ENCODE assay signal across 15 cellular contexts in genomic region chr7:44625899-44626511, GRCh38. TPM values are rescaled to one million over a fixed set of nuclear protein-coding genes. Genes with fewer than 3 reads are reported as not detected.
DNase-seq lines count a peak whose midpoint lies in the region; ATAC-seq, FAIRE-seq and TF ChIP-seq lines count a peak whose summit lies in the region.
"Had no signal": no experiment of that assay in that cellular context is flagged by ENCODE, and none has a peak within 500 bp of the region (broad histone marks: within the 10 kb centered on the region; RNA-seq: fewer than 3 reads in every experiment).

No MANE protein-coding gene starts in this region.

- H3K9me1 ChIP-seq in K562 (ENCODE audit: control insufficient read depth, insufficient read depth, low read length) = no peaks in the 10 kb centered on the region

- POLR2A ChIA-PET in activated CD4-positive, alpha-beta T cell treated with anti-CD3 and anti-CD28 coated beads for 36 hours (lab: Charles Lee) = no interaction called here
- POLR2A ChIA-PET in K562 (lab: Yijun Ruan, JAX) = interaction anchor here (0.6 to 2.4 kb wide), 2 partner anchors 10 to 142 kb away, joined by 3 to 15 read pairs; no protein-coding TSS in a partner anchor
- POLR2A ChIA-PET in naive thymus-derived CD8-positive, alpha-beta T cell (lab: Charles Lee) = interaction anchor here (0.6 to 1.2 kb wide), 4 partner anchors 11 to 171 kb away, joined by 3 to 6 read pairs (median 4); no protein-coding TSS in a partner anchor

- peaks cover 47% of the 10 kb centered on the region for H3K36me3 Mint-ChIP-seq in activated CD4-positive, alpha-beta T cell treated with anti-CD3 and anti-CD28 coated beads for 36 hours (ENCODE audit: low read depth)
- H3K36me3 Mint-ChIP-seq in Calu3 (ENCODE audit: insufficient read depth, unreplicated experiment) = peaks cover 51% of the 10 kb centered on the region
- peaks cover 0 to 39% (median 10%) of the 10 kb centered on the region in 3 donors for H3K36me3 Mint-ChIP-seq in naive thymus-derived CD8-positive, alpha-beta T cell

- H3K4me2 ChIP-seq in K562 (ENCODE audit: insufficient read depth, low read length) = no peak overlapping the region

- H4K20me1 ChIP-seq in K562 (replicated peaks; ENCODE audit: control insufficient read depth, insufficient read depth, low read length) = no peaks in the 10 kb centered on the region; the same call in 1 of the 2 replicates

- FAIRE-seq in K562 (lab: Jason Lieb, UNC) = peak; percentile 32
- no peak for FAIRE-seq in D721Med (lab: Jason Lieb, UNC)
- FAIRE-seq: frontal cortex had no signal

- H3K9ac ChIP-seq in K562 (ENCODE audit: insufficient read depth in 1 of 2, low read depth in 2 of 2, low read length in 2 of 2) = no peak overlapping the region

- H3K27ac Mint-ChIP-seq in activated CD4-positive, alpha-beta T cell treated with anti-CD3 and anti-CD28 coated beads for 36 hours = peak overlapping the region; percentile 31
- H3K27ac Mint-ChIP-seq in Calu3 (ENCODE audit: unreplicated experiment) = peak overlapping the region; percentile 28
- peak overlapping the region in 6 of 10 donors; percentile 19 to 83 (median 62) for H3K27ac Mint-ChIP-seq in naive thymus-derived CD8-positive, alpha-beta T cell

- TF ChIP-seq RAD21 in K562 (CRISPR knock-in tag; conservative IDR thresholded peaks at IDR 0.05 in 1 of 2, IDR thresholded peaks at IDR 0.05 in 1 of 2) = no peak

- H3K27me3 ChIP-seq in K562 (ENCODE audit: control insufficient read depth in 2 of 2, insufficient read depth in 2 of 2, low read length in 2 of 2) = no peaks in the 10 kb centered on the region
- H3K27me3 ChIP-seq: left lung had no signal

- ATAC-seq in activated CD4-positive, alpha-beta T cell treated with anti-CD3 and anti-CD28 coated beads for 36 hours = no peak
- ATAC-seq in K562 = no peak
- ATAC-seq in naive thymus-derived CD8-positive, alpha-beta T cell = no peak
- ATAC-seq in GM18873 (IDR thresholded peaks at IDR 0.05; ENCODE audit: low FRiP score, unreplicated experiment) = no peak

- no peaks in the 10 kb centered on the region for H3K27me3 Mint-ChIP-seq in activated CD4-positive, alpha-beta T cell treated with anti-CD3 and anti-CD28 coated beads for 36 hours
- no peaks in the 10 kb centered on the region for H3K27me3 Mint-ChIP-seq in Calu3 (ENCODE audit: unreplicated experiment)
- no peaks in the 10 kb centered on the region for H3K27me3 Mint-ChIP-seq in naive thymus-derived CD8-positive, alpha-beta T cell

- peaks cover 53% of the 10 kb centered on the region for H3K36me3 ChIP-seq in K562 (ENCODE audit: control insufficient read depth, insufficient read depth, low read length)

- in situ Hi-C loops in K562 (cut with MboI) = no loop called here

- CTCF ChIA-PET in activated CD4-positive, alpha-beta T cell treated with anti-CD3 and anti-CD28 coated beads for 36 hours (lab: Charles Lee) = interaction anchor here (0.6 to 2.4 kb wide), 4 partner anchors 10 to 45 kb away, joined by 3 to 14 read pairs (median 8); partner anchors contain the start of gene OGDH
- CTCF ChIA-PET in Calu3 (lab: Charles Lee) (no interaction called here), K562 (lab: Yijun Ruan, JAX; ENCODE audit: low intra/inter-chr PET ratio) (no interaction called here)

- intact Hi-C loops in activated CD4-positive, alpha-beta T cell treated with anti-CD3 and anti-CD28 coated beads for 36 hours (cut with DNase I, micrococcal nuclease) = no loop called here
- intact Hi-C loops in Calu3 (cut with micrococcal nuclease; ENCODE audit: unreplicated experiment) (no loop called here), K562 (cut with micrococcal nuclease) (no loop called here)

- TF ChIP-seq EP300 in K562 (IDR thresholded peaks at IDR 0.05; ENCODE audit: low read length) = no peak

- no peak overlapping the region for H3K4me3 Mint-ChIP-seq in activated CD4-positive, alpha-beta T cell treated with anti-CD3 and anti-CD28 coated beads for 36 hours
- H3K4me3 Mint-ChIP-seq in Calu3 (ENCODE audit: low read depth, unreplicated experiment) = no peak overlapping the region
- no peak overlapping the region for H3K4me3 Mint-ChIP-seq in naive thymus-derived CD8-positive, alpha-beta T cell

- H3K9me3 ChIP-seq in K562 (replicated peaks; ENCODE audit: control insufficient read depth, insufficient read depth, low read depth, low read length) = no peaks in the 10 kb centered on the region
- H3K9me3 ChIP-seq: left lung had no signal

- no peak for DNase-seq in activated CD4-positive, alpha-beta T cell treated with anti-CD3 and anti-CD28 coated beads for 36 hours
- no peak for DNase-seq in activated CD4-positive, alpha-beta T cell treated with anti-CD3 and anti-CD28 coated beads for 1 hour
- no peak for DNase-seq in Calu3
- no peak for DNase-seq in K562 (ENCODE audit: extremely low read depth in 1 of 4, low spot score in 3 of 4)
- no peak for DNase-seq in naive thymus-derived CD8-positive, alpha-beta T cell
- no peak for DNase-seq in D721Med (ENCODE audit: insufficient read length, low spot score)
- no peak for DNase-seq in NCI-H1417 (lab: John Stamatoyannopoulos, UW)
- DNase-seq: activated T-cell treated with anti-CD3 and anti-CD28 coated beads, Interleukin-2, amount 50 U/mL, for 1 hour; amygdala; left lung; NCI-H1105 treated with DMSO at 0.1 percent for 48 hours; NCI-H446; stimulated activated CD4-positive, alpha-beta T cell treated with anti-CD3 and anti-CD28 coated beads, Interleukin-4, amount 100 ng/mL, for 24 hours had no signal

- no TSS peak for BruUV-seq in Calu3 (replicated peaks; lab: Mats Ljungman, UMichigan)
- no TSS peak for BruUV-seq in K562 (replicated peaks; lab: Mats Ljungman, UMichigan)

- H3K4me1 Mint-ChIP-seq in activated CD4-positive, alpha-beta T cell treated with anti-CD3 and anti-CD28 coated beads for 36 hours = peaks cover 78% of the 10 kb centered on the region
- H3K4me1 Mint-ChIP-seq in Calu3 (ENCODE audit: low read depth, unreplicated experiment) = peaks cover 38% of the 10 kb centered on the region
- H3K4me1 Mint-ChIP-seq in naive thymus-derived CD8-positive, alpha-beta T cell = peaks cover 20 to 74% (median 54%) of the 10 kb centered on the region in 4 donors

- no peaks in the 10 kb centered on the region for H3K9me3 Mint-ChIP-seq in activated CD4-positive, alpha-beta T cell treated with anti-CD3 and anti-CD28 coated beads for 36 hours (ENCODE audit: low read depth)
- no peaks in the 10 kb centered on the region for H3K9me3 Mint-ChIP-seq in Calu3 (ENCODE audit: low read depth, unreplicated experiment)
- H3K9me3 Mint-ChIP-seq in naive thymus-derived CD8-positive, alpha-beta T cell = no peaks in the 10 kb centered on the region

- H3K4me1 ChIP-seq in K562 (replicated peaks in 1 of 2; ENCODE audit: control insufficient read depth in 2 of 2, insufficient read depth in 2 of 2, low read length in 2 of 2) = peaks cover 0 to 3% of the 10 kb centered on the region in 2 experiments; a peak in 3 of 5 replicates

- peaks cover 45% of the 10 kb centered on the region for H3K79me2 ChIP-seq in K562 (ENCODE audit: control insufficient read depth, insufficient read depth, low read length)

- no peak for TF ChIP-seq CTCF in Calu3 (IDR thresholded peaks at IDR 0.05; ENCODE audit: unreplicated experiment)
- no peak for TF ChIP-seq CTCF in K562 (IDR thresholded peaks at IDR 0.05 in 2 of 3, conservative IDR thresholded peaks at IDR 0.05 in 1 of 3; ENCODE audit: insufficient read depth in 2 of 3, low read depth in 1 of 3, low read length in 3 of 3)
- no peak for TF ChIP-seq CTCF in D721Med (IDR thresholded peaks at IDR 0.05; ENCODE audit: insufficient read depth, missing control alignments)

- H3K27ac ChIP-seq in K562 (ENCODE audit: extremely low read depth, low read depth, low read length) = no peak overlapping the region
- H3K27ac ChIP-seq: left lung had no signal

- TF ChIP-seq POLR2A in K562 (conservative IDR thresholded peaks at IDR 0.05) = no peak

- no peak overlapping the region for H2AFZ ChIP-seq in K562 (ENCODE audit: low read depth, low read length)

- WGBS in K562 (ENCODE audit: insufficient coverage, low coverage, missing lambda C conversion rate) = 50% methylated on average over 2 of the region's 3 CpGs

- H3K4me3 ChIP-seq in K562 = no peak overlapping the region
- H3K4me3 ChIP-seq: left lung had no signal

RNA-seq across cellular contexts. Expression of gene OGDH, which starts 19.6 kb away (rescaled TPM):
- 10 to 100 TPM; 80.3 to 90.1 TPM for total RNA-seq in activated CD4-positive, alpha-beta T cell treated with anti-CD3 and anti-CD28 coated beads for 36 hours
- 100 and 105 TPM in 2 replicates for total RNA-seq in Calu3 (2022)
- total RNA-seq in K562 (2011; cell fraction: chromatin; rRNA removed; ENCODE audit: low replicate concordance) = 67.1 and 99.5 TPM in 2 replicates
- 61.5 and 70.1 TPM in 2 replicates for total RNA-seq in K562 (2011; cell fraction: nucleolus; rRNA removed)
- total RNA-seq in K562 (2011; cell fraction: nucleoplasm; rRNA removed) = 49.3 and 64.3 TPM in 2 replicates
- total RNA-seq in K562 (2014; rRNA removed) = 38.6 and 50.0 TPM in 2 replicates
- total RNA-seq in K562 (2014; rRNA removed; fragmentation: Illumina TruSeq; extraction: Trizol) = 20.5 and 21.8 TPM in 2 replicates
- total RNA-seq in K562 (2015; rRNA removed; fragmentation: Illumina TruSeq; extraction: Trizol) = 19.4 and 20.2 TPM in 2 replicates
- total RNA-seq in K562 (2021) = 80.3 and 86.6 TPM in 2 replicates
- 23.5 and 44.6 TPM in 2 replicates for polyA plus RNA-seq in K562 (2011; rRNA removed)
- 44.3 and 54.2 TPM in 2 replicates for polyA plus RNA-seq in K562 (2011; cell fraction: cytosol; rRNA removed)
- polyA plus RNA-seq in K562 (2011; cell fraction: nucleus; rRNA removed) = 59.0 and 70.4 TPM in 2 replicates
- 55.7 and 67.9 TPM in 2 replicates for polyA plus RNA-seq in K562 (2012)
- 58.8 and 59.1 TPM in 2 replicates for polyA plus RNA-seq in K562 (2014; fragmentation: Illumina TruSeq; extraction: Trizol)
- polyA plus RNA-seq in K562 (2014; fragmentation: Nextera tagmentation; extraction: Ambion mirVana) = 1 to 10 TPM; 3.1 to 6.3 TPM
- polyA plus RNA-seq in K562 (2014; rRNA removed) = 31.4 and 31.6 TPM in 2 replicates
- polyA minus RNA-seq in K562 (2011; rRNA and poly(A)+ RNA removed) = 66.0 and 68.6 TPM in 2 replicates
- polyA minus RNA-seq in K562 (2011; cell fraction: cytosol; rRNA and poly(A)+ RNA removed) = 52.4 and 53.8 TPM in 2 replicates
- polyA minus RNA-seq in K562 (2011; cell fraction: nucleus; rRNA and poly(A)+ RNA removed) = 25.8 and 36.1 TPM in 2 replicates
- total RNA-seq in naive thymus-derived CD8-positive, alpha-beta T cell = 10 to 100 TPM; 66.0 to 67.5 TPM
- 10 to 100 TPM; 23.9 to 30.6 (median 25.6) TPM for polyA plus RNA-seq in naive thymus-derived CD8-positive, alpha-beta T cell

RNA-seq across cellular contexts. Expression of gene TMED4, which starts 44.0 kb away (rescaled TPM):
- total RNA-seq in activated CD4-positive, alpha-beta T cell treated with anti-CD3 and anti-CD28 coated beads for 36 hours = 10 to 100 TPM; 71.6 to 73.0 TPM
- total RNA-seq in Calu3 (2022) = 115 and 128 TPM in 2 replicates
- total RNA-seq in K562 (2011; cell fraction: chromatin; rRNA removed; ENCODE audit: low replicate concordance) = 87.6 and 130 TPM in 2 replicates
- total RNA-seq in K562 (2011; cell fraction: nucleolus; rRNA removed) = 122 and 140 TPM in 2 replicates
- 150 and 206 TPM in 2 replicates for total RNA-seq in K562 (2011; cell fraction: nucleoplasm; rRNA removed)
- total RNA-seq in K562 (2014; rRNA removed) = 40.0 and 53.8 TPM in 2 replicates
- total RNA-seq in K562 (2014; rRNA removed; fragmentation: Illumina TruSeq; extraction: Trizol) = 40.6 and 42.1 TPM in 2 replicates
- total RNA-seq in K562 (2015; rRNA removed; fragmentation: Illumina TruSeq; extraction: Trizol) = 43.8 and 44.3 TPM in 2 replicates
- total RNA-seq in K562 (2021) = 44.5 and 44.6 TPM in 2 replicates
- polyA plus RNA-seq in K562 (2011; rRNA removed) = 64.0 and 75.5 TPM in 2 replicates
- 83.9 and 104 TPM in 2 replicates for polyA plus RNA-seq in K562 (2011; cell fraction: cytosol; rRNA removed)
- 84.1 and 90.2 TPM in 2 replicates for polyA plus RNA-seq in K562 (2011; cell fraction: nucleus; rRNA removed)
- 39.4 and 67.4 TPM in 2 replicates for polyA plus RNA-seq in K562 (2012)
- polyA plus RNA-seq in K562 (2014; fragmentation: Illumina TruSeq; extraction: Trizol) = 40.5 and 44.2 TPM in 2 replicates
- 10 to 100 TPM; 20.3 to 23.1 TPM for polyA plus RNA-seq in K562 (2014; fragmentation: Nextera tagmentation; extraction: Ambion mirVana)
- polyA plus RNA-seq in K562 (2014; rRNA removed) = 55.3 and 56.4 TPM in 2 replicates
- 49.9 and 50.1 TPM in 2 replicates for polyA minus RNA-seq in K562 (2011; rRNA and poly(A)+ RNA removed)
- 32.8 and 44.1 TPM in 2 replicates for polyA minus RNA-seq in K562 (2011; cell fraction: cytosol; rRNA and poly(A)+ RNA removed)
- 32.0 and 44.2 TPM in 2 replicates for polyA minus RNA-seq in K562 (2011; cell fraction: nucleus; rRNA and poly(A)+ RNA removed)
- total RNA-seq in naive thymus-derived CD8-positive, alpha-beta T cell = 100 to 1,000 TPM; 109 to 110 TPM
- 10 to 100 TPM; 61.4 to 80.4 (median 71.8) TPM for polyA plus RNA-seq in naive thymus-derived CD8-positive, alpha-beta T cell

RNA-seq across cellular contexts. Expression of gene DDX56, which starts 52.3 kb away (rescaled TPM):
- total RNA-seq in activated CD4-positive, alpha-beta T cell treated with anti-CD3 and anti-CD28 coated beads for 36 hours = 100 to 1,000 TPM in 1 of 2 experiments, 10 to 100 TPM in 1; 98.5 to 104 TPM
- total RNA-seq in Calu3 (2022) (157 and 168 TPM in 2 replicates), K562 (2014; rRNA removed) (102 and 133 TPM in 2 replicates), K562 (2014; rRNA removed; fragmentation: Illumina TruSeq; extraction: Trizol) (91.2 and 103 TPM in 2 replicates), K562 (2015; rRNA removed; fragmentation: Illumina TruSeq; extraction: Trizol) (89.1 and 90.8 TPM in 2 replicates), K562 (2021) (145 and 155 TPM in 2 replicates)
- total RNA-seq in K562 (2011; cell fraction: chromatin; rRNA removed; ENCODE audit: low replicate concordance) = 104 and 320 TPM in 2 replicates
- total RNA-seq in K562 (2011; cell fraction: nucleolus; rRNA removed) = 229 and 246 TPM in 2 replicates
- total RNA-seq in K562 (2011; cell fraction: nucleoplasm; rRNA removed) = 121 and 141 TPM in 2 replicates
- polyA plus RNA-seq in K562 (2011; rRNA removed) (110 and 120 TPM in 2 replicates), K562 (2014; fragmentation: Illumina TruSeq; extraction: Trizol) (114 and 133 TPM in 2 replicates), K562 (2014; fragmentation: Nextera tagmentation; extraction: Ambion mirVana) (10 to 100 TPM; 33.0 to 45.2 TPM), K562 (2014; rRNA removed) (96.7 and 109 TPM in 2 replicates)
- polyA plus RNA-seq in K562 (2011; cell fraction: cytosol; rRNA removed) = 100 and 136 TPM in 2 replicates
- polyA plus RNA-seq in K562 (2011; cell fraction: nucleus; rRNA removed) = 265 and 309 TPM in 2 replicates
- polyA plus RNA-seq in K562 (2012) = 122 and 135 TPM in 2 replicates
- polyA minus RNA-seq in K562 (2011; rRNA and poly(A)+ RNA removed) = 74.9 and 101 TPM in 2 replicates
- 38.9 and 72.1 TPM in 2 replicates for polyA minus RNA-seq in K562 (2011; cell fraction: cytosol; rRNA and poly(A)+ RNA removed)
- polyA minus RNA-seq in K562 (2011; cell fraction: nucleus; rRNA and poly(A)+ RNA removed) = 84.7 and 97.7 TPM in 2 replicates
- 100 to 1,000 TPM; 123 to 129 TPM for total RNA-seq in naive thymus-derived CD8-positive, alpha-beta T cell
- polyA plus RNA-seq in naive thymus-derived CD8-positive, alpha-beta T cell = 10 to 100 TPM; 25.3 to 48.2 (median 41.1) TPM
